In the genomic region with DNA sequence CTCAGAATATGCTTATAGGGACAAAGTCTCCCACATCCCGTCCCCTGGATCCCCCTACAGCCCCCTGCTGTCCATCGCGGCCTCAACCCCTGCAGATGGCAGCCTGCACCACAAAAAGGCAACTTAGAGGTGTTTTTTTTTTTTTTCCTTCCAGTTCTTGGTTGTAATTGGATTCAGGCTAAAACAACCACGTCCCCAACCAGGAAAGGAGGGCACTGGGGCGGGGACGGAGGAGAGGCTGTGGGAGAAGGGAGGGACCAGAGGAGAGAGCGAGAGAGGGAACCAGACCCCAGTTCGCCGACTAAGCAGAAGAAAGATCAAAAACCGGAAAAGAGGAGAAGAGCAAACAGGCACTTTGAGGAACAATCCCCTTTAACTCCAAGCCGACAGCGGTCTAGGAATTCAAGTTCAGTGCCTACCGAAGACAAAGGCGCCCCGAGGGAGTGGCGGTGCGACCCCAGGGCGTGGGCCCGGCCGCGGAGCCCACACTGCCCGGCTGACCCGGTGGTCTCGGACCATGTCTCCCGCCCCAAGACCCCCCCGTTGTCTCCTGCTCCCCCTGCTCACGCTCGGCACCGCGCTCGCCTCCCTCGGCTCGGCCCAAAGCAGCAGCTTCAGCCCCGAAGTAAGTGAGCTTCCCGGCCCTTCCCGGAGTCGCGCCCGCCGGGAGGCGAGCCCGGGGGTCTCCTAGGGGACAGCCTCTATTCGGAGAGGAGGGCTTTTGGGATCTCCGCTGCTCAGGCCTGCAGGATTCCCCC, we compare ENCODE assay signal across 1 cellular context.
TF ChIP-seq lines count a peak whose summit lies in the region.

A gene (plus strand): TSS at position 285 of the 758 bp plus-strand sequence. CDS start 233 bp downstream, at position 518.

TF ChIP-seq in WTC11, 78 proteins besides CTCF, POLR2A, EP300 and RAD21 (continued from another document):
- TF ChIP-seq NFE2L1 (CRISPR knock-in tag; IDR thresholded peaks at IDR 0.05) (0 out of 2 replicates have a peak, but pooled peaks have one; percentile 10), FOXK1 (CRISPR knock-in tag; IDR thresholded peaks at IDR 0.05) (peak; percentile 8; the same call in 1 of the 2 replicates)
